In the genomic region with DNA sequence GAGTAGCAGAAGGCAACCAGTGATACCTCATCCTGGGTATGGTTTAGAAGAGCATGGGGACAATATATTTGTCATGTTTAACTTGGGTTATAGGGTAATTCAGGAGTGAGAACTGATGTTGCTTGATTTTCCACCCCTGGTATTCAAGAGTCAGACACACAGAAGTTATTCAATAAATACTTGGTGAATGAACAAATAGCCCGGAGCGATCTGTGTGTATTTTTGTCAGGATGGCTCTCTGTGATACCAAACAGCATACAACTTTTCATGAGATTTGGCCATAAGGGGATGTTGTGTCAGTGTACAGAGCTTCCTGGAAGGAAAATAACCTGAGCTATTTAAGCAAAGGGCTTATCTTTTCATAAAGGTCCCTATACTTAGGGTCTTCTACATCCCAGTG, we compare ENCODE assay signal across 31 cellular contexts.
"Had no signal": no experiment of that assay in that cellular context is flagged by ENCODE, and none has a peak within 500 bp of the region (broad histone marks: within the 10 kb centered on the region; RNA-seq: fewer than 3 reads in every experiment).

No MANE protein-coding gene starts in this region.

- H3K4me3 ChIP-seq: ascending aorta, cardiac muscle cell had no signal

- H3K36me3 ChIP-seq: ascending aorta, cardiac muscle cell had no signal

- H3K27me3 ChIP-seq: ascending aorta, cardiac muscle cell had no signal

- H3K27ac ChIP-seq: ascending aorta, cardiac muscle cell, VCaP had no signal

- DNase-seq: activated B cell treated with CpG ODN at 0.5 μM for 24 hours; activated CD4-positive, alpha-beta memory T cell treated with anti-CD3 and anti-CD28 coated beads for 36 hours; activated CD4-positive, alpha-beta T cell treated with anti-CD3 and anti-CD28 coated beads for 4 hours; activated CD4-positive, alpha-beta T cell treated with anti-CD3 and anti-CD28 coated beads, Interleukin-2, amount 10 ng/mL, durations not matched to agents 24 days and 14 days; activated CD4-positive, alpha-beta T cell treated with anti-CD3 and anti-CD28 coated beads, Interleukin-2, amount 50 U/mL, for 1 hour; activated CD4-positive, alpha-beta T cell treated with anti-CD3 and anti-CD28 coated beads, Interleukin-2, amount 50 U/mL, for 4 hours; activated CD4-positive, CD25-positive, alpha-beta regulatory T cell treated with anti-CD3 and anti-CD28 coated beads, Interleukin-2, amount 50 U/mL, for 72 hours; activated CD8-positive, alpha-beta memory T cell treated with anti-CD3 and anti-CD28 coated beads, Interleukin-2, amount 50 U/mL, for 4 hours; activated CD8-positive, alpha-beta T cell treated with anti-CD3 and anti-CD28 coated beads for 36 hours; activated effector memory CD4-positive, alpha-beta T cell treated with anti-CD3 and anti-CD28 coated beads, Interleukin-2, amount 50 U/mL, for 16 hours; activated gamma-delta T cell treated with Interleukin-2 at 50 U/mL for 16 hours; activated naive CD4-positive, alpha-beta T cell; activated naive CD4-positive, alpha-beta T cell treated with anti-CD3 and anti-CD28 coated beads for 36 hours; activated naive CD8-positive, alpha-beta T cell treated with anti-CD3 and anti-CD28 coated beads, Interleukin-2, amount 10 ng/mL, durations not matched to agents 7 days and 5 days; activated naive CD8-positive, alpha-beta T cell treated with anti-CD3 and anti-CD28 coated beads, Interleukin-2, amount 50 U/mL, for 24 hours; activated T-cell treated with anti-CD3 and anti-CD28 coated beads for 4 hours; activated T-cell treated with anti-CD3 and anti-CD28 coated beads, Interleukin-2, amount 50 U/mL, for 1 hour; activated T-cell treated with anti-CD3 and anti-CD28 coated beads, Interleukin-2, amount 50 U/mL, for 4 hours; activated T-cell treated with anti-CD3 and anti-CD28 coated beads, Interleukin-2, amount 50 U/mL, for 72 hours; amygdala; anterior cingulate cortex; caudate nucleus; cerebellar nuclear complex; T-helper 1 cell; T-helper 2 cell; T-helper 9 cell had no signal

- FAIRE-seq: TTC549 had no signal

- H3K9me3 ChIP-seq: ascending aorta had no signal

- ATAC-seq: activated CD8-positive, alpha-beta T cell treated with anti-CD3 and anti-CD28 coated beads for 36 hours; activated naive CD8-positive, alpha-beta T cell treated with anti-CD3 and anti-CD28 coated beads, Interleukin-2, amount 50 U/mL, for 24 hours; activated T-cell treated with anti-CD3 and anti-CD28 coated beads, Interleukin-2, amount 50 U/mL, for 4 hours; activated T-cell treated with anti-CD3 and anti-CD28 coated beads, Interleukin-2, amount 50 U/mL, for 72 hours; activated T-helper 17 cell treated with anti-CD3 and anti-CD28 coated beads, Interleukin-2, amount 50 U/mL, for 72 hours had no signal

- H3K4me1 ChIP-seq: ascending aorta had no signal
